Comparison of ENCODE assay signal across 8 cellular contexts in genomic region chr15:62649793-62650420, GRCh38.
A peak's percentile ranks its signal among the peaks of the same experiment; 100 is the strongest.
DNase-seq lines count a peak whose midpoint lies in the region; ATAC-seq, FAIRE-seq and TF ChIP-seq lines count a peak whose summit lies in the region.

No MANE protein-coding gene starts in this region.

- H3K9ac ChIP-seq in HepG2 (ENCODE audit: insufficient read depth, low read depth, low read length) = no peak overlapping the region

- H3K9me3 ChIP-seq in HepG2 (ENCODE audit: low read length) = no peaks in the 10 kb centered on the region

- 92% methylated on average over 12 of the region's 12 CpGs for WGBS in HepG2 (ENCODE audit: low lambda C conversion rate)

- peaks cover 14% of the 10 kb centered on the region for H3K4me1 ChIP-seq in HepG2 (ENCODE audit: insufficient read depth, low read length)

- DNase-seq in GM06990 (ENCODE audit: extremely low read depth, insufficient read length) (peak; percentile 57), OCI-M1 (lab: John Stamatoyannopoulos, UW) (peak; percentile 26), HepG2 (ENCODE audit: low spot score) (no peak), RPMI8226 (no peak), NCI-H2196 treated with DMSO at 0.1 percent for 48 hours (lab: John Stamatoyannopoulos, UW; ENCODE audit: unreplicated experiment) (no peak)
- DNase-seq in effector CD4-positive, alpha-beta T cell = no peak

- in situ Hi-C loops in HepG2 (cut with HindIII; ENCODE audit: extremely low pct_ligation_motif_present, low pct_unique_long_range_greater_than_20kb) = no loop called here

- H2AFZ ChIP-seq in HepG2 (ENCODE audit: low read length) = no peak overlapping the region

- CTCF ChIA-PET in HepG2 (lab: Yijun Ruan, JAX; ENCODE audit: low intra/inter-chr PET ratio, low total read pairs) = no interaction called here

- no peak overlapping the region for H3K4me2 ChIP-seq in HepG2 (ENCODE audit: low read depth, low read length)

- no peaks in the 10 kb centered on the region for H3K79me2 ChIP-seq in HepG2 (ENCODE audit: insufficient read depth, low read length)

- no peak for FAIRE-seq in HepG2 (lab: Jason Lieb, UNC)

- H3K36me3 ChIP-seq in GM06990 (ENCODE audit: control insufficient read depth, insufficient read depth, low read length) (no peaks in the 10 kb centered on the region), HepG2 (replicated peaks in 1 of 2; ENCODE audit: control insufficient read depth in 1 of 2, insufficient read depth in 2 of 2, low read length in 2 of 2) (peaks cover 0 to 7% of the 10 kb centered on the region in 2 experiments; a peak in 2 of 5 replicates)

- TF ChIP-seq RAD21 in HepG2 (CRISPR knock-in tag; IDR thresholded peaks at IDR 0.05) = no peak

- intact Hi-C loops in HepG2 (cut with micrococcal nuclease; ENCODE audit: unreplicated experiment) = loop anchor here (2.0 kb wide), 1 partner anchor 259 kb away; the partner anchor contains the start of gene TLN2

- POLR2A ChIA-PET in HepG2 (lab: Yijun Ruan, JAX) = no interaction called here

- TF ChIP-seq POLR2A in HepG2 (IDR thresholded peaks at IDR 0.05; ENCODE audit: insufficient read depth in 1 of 2, low read depth in 2 of 2, low read length in 2 of 2) = no peak

- TF ChIP-seq CTCF in GM06990 (IDR thresholded peaks at IDR 0.05; ENCODE audit: insufficient read depth, low read length, poor library complexity, severe bottlenecking) = no peak
- TF ChIP-seq CTCF in HepG2 (CRISPR knock-in tag; IDR thresholded peaks at IDR 0.05) = no peak

- no peaks in the 10 kb centered on the region for H4K20me1 ChIP-seq in HepG2 (ENCODE audit: insufficient read depth, low read length)

- no TSS peak for BruUV-seq in HepG2 (replicated peaks; lab: Mats Ljungman, UMichigan)

- no peak overlapping the region for H3K27ac ChIP-seq in HepG2 (ENCODE audit: extremely low read length, insufficient read depth, low read length)

- no peak overlapping the region for H3K4me3 ChIP-seq in GM06990 (replicated peaks; ENCODE audit: low read depth, low read length)
- H3K4me3 ChIP-seq in HepG2 (replicated peaks in 1 of 3; ENCODE audit: insufficient read depth in 1 of 3, low read depth in 2 of 3, low read length in 3 of 3) = no peak overlapping the region

- ATAC-seq in GM21447 (IDR thresholded peaks at IDR 0.05; ENCODE audit: unreplicated experiment) (peak; percentile 84), HepG2 (no peak), GM19324 (IDR thresholded peaks at IDR 0.05; ENCODE audit: low FRiP score, unreplicated experiment) (no peak)

- H3K27me3 ChIP-seq in GM06990 (replicated peaks; ENCODE audit: control insufficient read depth, insufficient read depth, low read length) = no peaks in the 10 kb centered on the region
- no peaks in the 10 kb centered on the region for H3K27me3 ChIP-seq in HepG2 (ENCODE audit: control insufficient read depth in 1 of 2, insufficient read depth in 2 of 2, low read length in 2 of 2)

- no peak for TF ChIP-seq EP300 in HepG2 (IDR thresholded peaks at IDR 0.05; ENCODE audit: low read depth in 2 of 2, low read length in 2 of 2)
- no peak for TF ChIP-seq EP300 in HepG2 (CRISPR knock-in tag; IDR thresholded peaks at IDR 0.05; ENCODE audit: borderline replicate concordance)

TF ChIP-seq in HepG2, 621 proteins besides CTCF, POLR2A, EP300 and RAD21:
- TF ChIP-seq MAFF (IDR thresholded peaks at IDR 0.05; ENCODE audit: low read depth, low read length) (peak; percentile 80), KLF6 (CRISPR knock-in tag; IDR thresholded peaks at IDR 0.05) (no peak), ZFP90 (CRISPR knock-in tag; IDR thresholded peaks at IDR 0.05; ENCODE audit: borderline replicate concordance) (no peak), MAFK (conservative IDR thresholded peaks at IDR 0.05 in 1 of 2, IDR thresholded peaks at IDR 0.05 in 1 of 2; ENCODE audit: low read length in 2 of 2) (peak; percentile 79 to 90), ZMAT3 (CRISPR knock-in tag; conservative IDR thresholded peaks at IDR 0.05) (no peak), SCMH1 (CRISPR knock-in tag; IDR thresholded peaks at IDR 0.05; ENCODE audit: borderline replicate concordance) (no peak)

Comparison
In these comparisons a context has a peak if more than half of its experiments do, and no peak if none do; other contexts are left out.
1. DNase-seq: peak in GM06990 (single experiment) and OCI-M1 (single experiment); none in HepG2 (single experiment), RPMI8226 (single experiment), effector CD4-positive, alpha-beta T cell (single experiment) and NCI-H2196 treated with DMSO at 0.1 percent for 48 hours (single experiment).